Comparison of ENCODE assay signal across 25 cellular contexts in the genomic region with DNA sequence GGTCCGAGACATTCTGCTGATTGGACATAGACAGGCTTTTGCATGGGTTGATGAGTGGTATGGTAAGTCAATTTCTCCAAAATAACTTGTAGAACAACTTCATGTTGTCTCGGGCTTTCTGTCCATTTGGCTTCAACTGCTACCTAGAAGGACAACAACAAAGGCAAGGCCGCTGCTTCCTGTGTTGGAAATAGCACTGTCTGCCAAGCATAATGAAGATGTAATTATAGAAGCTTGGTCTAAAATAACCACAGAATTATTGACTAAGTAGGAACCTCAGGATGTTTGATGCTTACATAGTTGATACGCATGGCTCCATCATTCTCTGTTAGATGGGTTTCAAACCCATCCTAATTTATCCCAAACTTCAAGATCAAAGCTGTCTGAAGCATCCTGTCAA. TPM values are rescaled to one million over a fixed set of nuclear protein-coding genes. Genes with fewer than 3 reads are reported as not detected.
DNase-seq lines count a peak whose midpoint lies in the region; ATAC-seq and TF ChIP-seq lines count a peak whose summit lies in the region.
"Had no signal": no experiment of that assay in that cellular context is flagged by ENCODE, and none has a peak within 500 bp of the region (broad histone marks: within the 10 kb centered on the region; RNA-seq: fewer than 3 reads in every experiment).

No MANE protein-coding gene starts in this region.

- H3K27ac Mint-ChIP-seq in activated T-helper 17 cell treated with anti-CD3 and anti-CD28 coated beads, Interleukin-2, amount 50 U/mL, for 72 hours = peak overlapping the region; percentile 21
- H3K27ac Mint-ChIP-seq: T-helper 17 cell had no signal

- peak overlapping the region in 2 of 10 experiments; percentile 45 to 54; a peak in 4 of 20 replicates for H3K4me3 ChIP-seq in BLaER1 treated with 17β-estradiol and CSF1 and Interleukin-3, amounts not matched to agents 10 nM and 100 nM
- H3K4me3 ChIP-seq: GM23248, HAP-1, K562 had no signal

- H3K27me3 Mint-ChIP-seq in activated T-helper 17 cell treated with anti-CD3 and anti-CD28 coated beads, Interleukin-2, amount 50 U/mL, for 72 hours = no peaks in the 10 kb centered on the region
- H3K27me3 Mint-ChIP-seq: T-helper 17 cell had no signal

- H3K4me3 Mint-ChIP-seq in activated T-helper 17 cell treated with anti-CD3 and anti-CD28 coated beads, Interleukin-2, amount 50 U/mL, for 72 hours = no peak overlapping the region
- H3K4me3 Mint-ChIP-seq: CD14-positive monocyte had no signal

- CTCF ChIA-PET in GM10248 (lab: Yijun Ruan, JAX) = interaction anchor here (1.4 kb wide), 1 partner anchor 9 kb away, joined by 4 read pairs; no protein-coding TSS in a partner anchor

- H3K4me1 Mint-ChIP-seq in activated T-helper 17 cell treated with anti-CD3 and anti-CD28 coated beads, Interleukin-2, amount 50 U/mL, for 72 hours = no peaks in the 10 kb centered on the region
- H3K4me1 Mint-ChIP-seq: CD14-positive monocyte, T-helper 17 cell had no signal

- H3K36me3 ChIP-seq in BLaER1 treated with 17β-estradiol and CSF1 and Interleukin-3, amounts not matched to agents 10 nM and 100 nM = peaks cover 0 to 20% (median 5%) of the 10 kb centered on the region in 11 experiments; a peak in 7 of 22 replicates
- H3K36me3 ChIP-seq: HAP-1 had no signal

- H3K27ac ChIP-seq in BLaER1 treated with 17β-estradiol and CSF1 and Interleukin-3, amounts not matched to agents 10 nM and 100 nM = 0 out of 22 replicates have a peak overlapping the region, but pooled peaks of 1 of the 11 experiments have one; percentile 53
- H3K27ac ChIP-seq: GM23248, HL-60 had no signal

- peaks cover 44 to 90% (median 62%) of the 10 kb centered on the region in 10 experiments for H3K4me1 ChIP-seq in BLaER1 treated with 17β-estradiol and CSF1 and Interleukin-3, amounts not matched to agents 10 nM and 100 nM

- H3K4me2 ChIP-seq in BLaER1 treated with 17β-estradiol and CSF1 and Interleukin-3, amounts not matched to agents 10 nM and 100 nM = peak overlapping the region; percentile 21 to 88 (median 72); a peak in 19 of 22 replicates

- DNase-seq in NCI-H748 (lab: John Stamatoyannopoulos, UW; ENCODE audit: unreplicated experiment) (peak; percentile 31), NCI-H748 treated with DMSO at 0.1 percent for 48 hours (lab: John Stamatoyannopoulos, UW) (no peak), NCI-H2081 (lab: John Stamatoyannopoulos, UW) (peak; percentile 22 to 82), GM10248 (ENCODE audit: extremely low spot score) (no peak), NCI-H1048 (lab: John Stamatoyannopoulos, UW) (no peak), GM03348 (ENCODE audit: low spot score) (no peak)
- DNase-seq: AML-193, DMS79 treated with DMSO at 0.1 percent for 48 hours, GM23248, MM.1S, NCI-H1092, NCI-H1436, NCI-H2029, NCI-H2171, NCI-H526 treated with DMSO at 0.1 percent for 48 hours, OCI-M1, SHP77, T-helper 17 cell had no signal

- H3K9me3 ChIP-seq in BLaER1 treated with 17β-estradiol and CSF1 and Interleukin-3, amounts not matched to agents 10 nM and 100 nM (replicated peaks in 1 of 11) = no peaks in the 10 kb centered on the region
- H3K9me3 ChIP-seq: HAP-1 had no signal

- POLR2A ChIA-PET in GM10248 (lab: Yijun Ruan, JAX) = no interaction called here

- H3K36me3 Mint-ChIP-seq in activated T-helper 17 cell treated with anti-CD3 and anti-CD28 coated beads, Interleukin-2, amount 50 U/mL, for 72 hours (ENCODE audit: low read depth) = peaks cover 62% of the 10 kb centered on the region

- no peak for ATAC-seq in activated T-helper 17 cell treated with anti-CD3 and anti-CD28 coated beads, Interleukin-2, amount 50 U/mL, for 72 hours (replicated peaks)
- ATAC-seq: HepG2, K562, T-helper 17 cell had no signal

- peak overlapping the region in 1 of 11 experiments; percentile 20; a peak in 2 of 22 replicates for H3K9ac ChIP-seq in BLaER1 treated with 17β-estradiol and CSF1 and Interleukin-3, amounts not matched to agents 10 nM and 100 nM
- H3K9ac ChIP-seq: GM23248 had no signal

- peaks cover 0 to 33% (median 0%) of the 10 kb centered on the region in 11 experiments; a peak in 12 of 22 replicates for H3K27me3 ChIP-seq in BLaER1 treated with 17β-estradiol and CSF1 and Interleukin-3, amounts not matched to agents 10 nM and 100 nM

- H3K9me3 Mint-ChIP-seq in activated T-helper 17 cell treated with anti-CD3 and anti-CD28 coated beads, Interleukin-2, amount 50 U/mL, for 72 hours = no peaks in the 10 kb centered on the region
- H3K9me3 Mint-ChIP-seq: CD14-positive monocyte had no signal

- H4K20me1 ChIP-seq in BLaER1 treated with 17β-estradiol and CSF1 and Interleukin-3, amounts not matched to agents 10 nM and 100 nM = no peaks in the 10 kb centered on the region; a peak in 1 of 22 replicates

- TF ChIP-seq CTCF in GM10248 (IDR thresholded peaks at IDR 0.05; ENCODE audit: control extremely low read depth, extremely low read depth, low read depth, missing control alignments) = no peak

RNA-seq across cellular contexts. Expression of a gene that starts 42.3 kb away (rescaled TPM):
- total RNA-seq in activated T-helper 17 cell treated with anti-CD3 and anti-CD28 coated beads, Interleukin-2, amount 50 U/mL, for 72 hours = 10 to 100 TPM; 46.1 to 75.4 TPM

Comparison
In these comparisons a context has a peak if more than half of its experiments do, and no peak if none do; other contexts are left out.
1. DNase-seq: peak in NCI-H748 (single experiment) and NCI-H2081 (2 of 2); none in NCI-H748 treated with DMSO at 0.1 percent for 48 hours (single experiment), GM10248 (single experiment), NCI-H1048 (single experiment) and GM03348 (single experiment).